In genomic region chr2:108448678-108449409, GRCh38 we compare ENCODE assay signal across 8 cellular contexts. TPM values are rescaled to one million over a fixed set of nuclear protein-coding genes. Genes with fewer than 3 reads are reported as not detected.
DNase-seq lines count a peak whose midpoint lies in the region; ATAC-seq and TF ChIP-seq lines count a peak whose summit lies in the region.

A gene with protein sequence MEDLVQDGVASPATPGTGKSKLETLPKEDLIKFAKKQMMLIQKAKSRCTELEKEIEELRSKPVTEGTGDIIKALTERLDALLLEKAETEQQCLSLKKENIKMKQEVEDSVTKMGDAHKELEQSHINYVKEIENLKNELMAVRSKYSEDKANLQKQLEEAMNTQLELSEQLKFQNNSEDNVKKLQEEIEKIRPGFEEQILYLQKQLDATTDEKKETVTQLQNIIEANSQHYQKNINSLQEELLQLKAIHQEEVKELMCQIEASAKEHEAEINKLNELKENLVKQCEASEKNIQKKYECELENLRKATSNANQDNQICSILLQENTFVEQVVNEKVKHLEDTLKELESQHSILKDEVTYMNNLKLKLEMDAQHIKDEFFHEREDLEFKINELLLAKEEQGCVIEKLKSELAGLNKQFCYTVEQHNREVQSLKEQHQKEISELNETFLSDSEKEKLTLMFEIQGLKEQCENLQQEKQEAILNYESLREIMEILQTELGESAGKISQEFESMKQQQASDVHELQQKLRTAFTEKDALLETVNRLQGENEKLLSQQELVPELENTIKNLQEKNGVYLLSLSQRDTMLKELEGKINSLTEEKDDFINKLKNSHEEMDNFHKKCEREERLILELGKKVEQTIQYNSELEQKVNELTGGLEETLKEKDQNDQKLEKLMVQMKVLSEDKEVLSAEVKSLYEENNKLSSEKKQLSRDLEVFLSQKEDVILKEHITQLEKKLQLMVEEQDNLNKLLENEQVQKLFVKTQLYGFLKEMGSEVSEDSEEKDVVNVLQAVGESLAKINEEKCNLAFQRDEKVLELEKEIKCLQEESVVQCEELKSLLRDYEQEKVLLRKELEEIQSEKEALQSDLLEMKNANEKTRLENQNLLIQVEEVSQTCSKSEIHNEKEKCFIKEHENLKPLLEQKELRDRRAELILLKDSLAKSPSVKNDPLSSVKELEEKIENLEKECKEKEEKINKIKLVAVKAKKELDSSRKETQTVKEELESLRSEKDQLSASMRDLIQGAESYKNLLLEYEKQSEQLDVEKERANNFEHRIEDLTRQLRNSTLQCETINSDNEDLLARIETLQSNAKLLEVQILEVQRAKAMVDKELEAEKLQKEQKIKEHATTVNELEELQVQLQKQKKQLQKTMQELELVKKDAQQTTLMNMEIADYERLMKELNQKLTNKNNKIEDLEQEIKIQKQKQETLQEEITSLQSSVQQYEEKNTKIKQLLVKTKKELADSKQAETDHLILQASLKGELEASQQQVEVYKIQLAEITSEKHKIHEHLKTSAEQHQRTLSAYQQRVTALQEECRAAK (N-terminal part only) (plus strand): TSS chr2:108449206. CDS start chr2:108449275, 69 bp downstream.

- H3K4me1 ChIP-seq in adrenal gland (replicated peaks in 1 of 2) (peaks cover 7 to 12% of the 10 kb centered on the region in 2 donors), upper lobe of left lung (peaks cover 7 to 17% (median 10%) of the 10 kb centered on the region in 4 donors)

- TF ChIP-seq POLR2A in GM15510 (IDR thresholded peaks at IDR 0.05; ENCODE audit: borderline replicate concordance, extremely low read depth, insufficient read length) (peak; percentile 87), adrenal gland (IDR thresholded peaks at IDR 0.05) (peak; percentile 78 to 96), upper lobe of left lung (IDR thresholded peaks at IDR 0.05) (peak; percentile 57 to 98 (median 92))

- no peaks in the 10 kb centered on the region for H3K27me3 ChIP-seq in adrenal gland
- H3K27me3 ChIP-seq in upper lobe of left lung = no peaks in the 10 kb centered on the region

- peak; percentile 95 for DNase-seq in NCI-H146 treated with DMSO at 0.1 percent for 48 hours (lab: John Stamatoyannopoulos, UW; ENCODE audit: unreplicated experiment)
- peak; percentile 93 to 96 (median 96) for DNase-seq in T-helper 1 cell
- peak; percentile 95 to 99 (median 97) for DNase-seq in adrenal gland
- DNase-seq in left cardiac atrium = peak; percentile 96
- peak; percentile 99 for DNase-seq in posterior vena cava (ENCODE audit: low spot score)
- DNase-seq in upper lobe of left lung = peak; percentile 97 to 98

- intact Hi-C loops in adrenal gland (cut with DNase I) = loop anchor here in 1 of 2 donors (10.0 kb wide), 1 partner anchor 74 kb away; the partner anchor contains the start of gene SULT1C4
- intact Hi-C loops in left cardiac atrium (cut with DNase I) = no loop called here
- intact Hi-C loops in posterior vena cava (cut with DNase I) = loop anchor here in 1 of 2 donors (5.0 kb wide), 1 partner anchor 1597 kb away; no protein-coding TSS in a partner anchor

- H3K36me3 ChIP-seq in adrenal gland (replicated peaks in 1 of 2) (peaks cover 0 to 19% of the 10 kb centered on the region in 2 donors), upper lobe of left lung (peaks cover 8 to 23% (median 15%) of the 10 kb centered on the region in 4 donors)

- H3K27ac ChIP-seq in adrenal gland (peak within 1 kb of the TSS; percentile 81 to 98 (median 92)), upper lobe of left lung (peak within 1 kb of the TSS; percentile 85 to 94 (median 90))

- no peaks in the 10 kb centered on the region for H3K9me3 ChIP-seq in adrenal gland (replicated peaks in 1 of 3)
- no peaks in the 10 kb centered on the region for H3K9me3 ChIP-seq in upper lobe of left lung

- ATAC-seq in HG02884 (IDR thresholded peaks at IDR 0.05; ENCODE audit: unreplicated experiment) (peak; percentile 97), left cardiac atrium (peak; percentile 100), upper lobe of left lung (ENCODE audit: low FRiP score in 2 of 2) (peak; percentile 99)

- TF ChIP-seq CTCF in adrenal gland (IDR thresholded peaks at IDR 0.05) (no peak), upper lobe of left lung (IDR thresholded peaks at IDR 0.05) (no peak)

- H3K4me3 ChIP-seq in adrenal gland = peak within 1 kb of the TSS; percentile 63 to 98 (median 92)
- peak within 1 kb of the TSS; percentile 69 to 88 (median 76) for H3K4me3 ChIP-seq in upper lobe of left lung

- WGBS in adrenal gland, 4 donors = 0 to 1% (median 0%) methylated on average over 2 to 55 of the region's 55 CpGs; no CpG with 5 or more reads in 1 of the 4 donors
- WGBS in upper lobe of left lung, 2 donors = 1% methylated on average over 51 of the region's 55 CpGs; no CpG with 5 or more reads in 1 of the 2 donors

- peak in 1 of 4 donors; percentile 46 for TF ChIP-seq EP300 in upper lobe of left lung (IDR thresholded peaks at IDR 0.05)

RNA-seq across cellular contexts. Expression of the gene that starts here (rescaled TPM):
- total RNA-seq in adrenal gland = 10 to 100 TPM; 16.4 to 48.0 (median 37.1) TPM
- polyA plus RNA-seq in adrenal gland = 10 to 100 TPM in 2 of 3 donors, 1 to 10 TPM in 1; 9.5 to 38.8 (median 17.9) TPM
- 10 to 100 TPM; 18.4 to 25.0 TPM for total RNA-seq in left cardiac atrium
- 10 to 100 TPM; 35.8 to 39.8 TPM for total RNA-seq in posterior vena cava
- 10 to 100 TPM; 30.7 to 96.4 (median 37.8) TPM for total RNA-seq in upper lobe of left lung

Comparison
In these comparisons a context has a peak if more than half of its experiments do, and no peak if none do; other contexts are left out.
1. Peak in every context shown above with its lines: DNase-seq, ATAC-seq, H3K4me3 ChIP-seq and H3K27ac ChIP-seq.